15 cellular contexts compared by ENCODE assay signal in the genomic region with DNA sequence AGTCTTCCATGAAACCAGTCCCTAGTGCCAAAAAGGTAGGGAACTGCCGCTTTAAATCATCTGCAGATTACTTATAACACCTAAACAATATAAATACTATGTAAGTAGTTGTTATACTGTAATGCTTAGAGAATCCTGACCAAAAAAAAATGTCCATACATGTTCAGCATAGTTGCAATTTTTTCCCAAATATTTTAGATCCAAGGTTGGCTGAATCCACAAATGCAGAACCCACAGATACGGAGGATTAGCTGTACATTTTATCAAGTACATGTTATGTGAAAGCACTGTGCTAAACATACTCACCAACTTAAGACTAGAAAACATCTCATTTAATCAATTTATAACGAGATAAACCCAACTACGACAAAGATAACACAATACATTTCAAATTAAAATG. TPM values are rescaled to one million over a fixed set of nuclear protein-coding genes. Genes with fewer than 3 reads are reported as not detected.
DNase-seq lines count a peak whose midpoint lies in the region; ATAC-seq and TF ChIP-seq lines count a peak whose summit lies in the region.
"Had no signal": no experiment of that assay in that cellular context is flagged by ENCODE, and none has a peak within 500 bp of the region (broad histone marks: within the 10 kb centered on the region; RNA-seq: fewer than 3 reads in every experiment).

No MANE protein-coding gene starts in this region.

- H4K8ac ChIP-seq in neuronal stem cell (ENCODE audit: low read depth, low read length): no peak overlapping the region

- H2BK120ac ChIP-seq in neuronal stem cell (ENCODE audit: low read depth, low read length): no peak overlapping the region

- H3K36me3 Mint-ChIP-seq in activated T-cell treated with anti-CD3 and anti-CD28 coated beads, Interleukin-2, amount 50 U/mL, for 72 hours (ENCODE audit: insufficient read depth in 2 of 2): peaks cover 0 to 3% of the 10 kb centered on the region in 2 donors
- H3K36me3 Mint-ChIP-seq in activated T-helper 1 cell treated with anti-CD3 and anti-CD28 coated beads, Interleukin-12 subunit alpha, Interleukin-12 subunit beta, Interleukin-2, Interleukin-4 antibody, amounts not matched to agents 30 ng/mL and 10 ng/mL and 1 ng/mL, durations not matched to agents 14 hours and 24 hours and 36 hours (ENCODE audit: low read depth): peaks cover 21% of the 10 kb centered on the region
- peaks cover 10% of the 10 kb centered on the region for H3K36me3 Mint-ChIP-seq in type B pancreatic cell

- no peak overlapping the region for H3K23ac ChIP-seq in neuronal stem cell (ENCODE audit: low read depth, low read length, poor library complexity)

- H3K18ac ChIP-seq in neuronal stem cell (ENCODE audit: low read length): no peak overlapping the region

- H2AK5ac ChIP-seq in neuronal stem cell (ENCODE audit: low read depth, low read length): no peak overlapping the region

- no peak for ATAC-seq in activated T-cell treated with anti-CD3 and anti-CD28 coated beads, Interleukin-2, amount 50 U/mL, for 72 hours (replicated peaks in 1 of 2)
- ATAC-seq in foreskin keratinocyte (peak; percentile 3), HG03442 (IDR thresholded peaks at IDR 0.05; ENCODE audit: unreplicated experiment) (no peak), GM18511 (IDR thresholded peaks at IDR 0.05; ENCODE audit: unreplicated experiment) (no peak)

- no peak overlapping the region for H4K91ac ChIP-seq in neuronal stem cell (ENCODE audit: low read depth, low read length, poor library complexity)

- H3K14ac ChIP-seq in neuronal stem cell (ENCODE audit: low read length): no peak overlapping the region

- DNase-seq in activated T-cell treated with anti-CD3 and anti-CD28 coated beads, Interleukin-2, amount 50 U/mL, for 72 hours: no peak
- no peak for DNase-seq in activated T-cell treated with anti-CD3 and anti-CD28 coated beads, Interleukin-2, amount 50 U/mL, for 1 hour
- DNase-seq in activated T-helper 1 cell treated with anti-CD3 and anti-CD28 coated beads, Interleukin-12 subunit alpha, Interleukin-12 subunit beta, Interleukin-2, Interleukin-4 antibody, amounts not matched to agents 30 ng/mL and 10 ng/mL and 1 ng/mL, durations not matched to agents 14 hours and 24 hours and 36 hours (ENCODE audit: low spot score): no peak
- DNase-seq in foreskin keratinocyte (peak in 1 of 2 donors; percentile 65), type B pancreatic cell (ENCODE audit: extremely low spot score, unreplicated experiment) (no peak), neuronal stem cell (ENCODE audit: low spot score) (no peak)
- DNase-seq: NCI-H187 treated with DMSO at 0.1 percent for 48 hours, NCI-H526 treated with DMSO at 0.1 percent for 48 hours had no signal

- H3K9me3 Mint-ChIP-seq in activated T-cell treated with anti-CD3 and anti-CD28 coated beads, Interleukin-2, amount 50 U/mL, for 72 hours: no peaks in the 10 kb centered on the region
- no peaks in the 10 kb centered on the region for H3K9me3 Mint-ChIP-seq in activated T-helper 1 cell treated with anti-CD3 and anti-CD28 coated beads, Interleukin-12 subunit alpha, Interleukin-12 subunit beta, Interleukin-2, Interleukin-4 antibody, amounts not matched to agents 30 ng/mL and 10 ng/mL and 1 ng/mL, durations not matched to agents 14 hours and 24 hours and 36 hours
- peaks cover 5% of the 10 kb centered on the region for H3K9me3 Mint-ChIP-seq in type B pancreatic cell
- H3K9me3 Mint-ChIP-seq: activated naive CD4-positive, alpha-beta T cell treated with anti-CD3 and anti-CD28 coated beads, Interleukin-2, amount 10 ng/mL, durations not matched to agents 7 days and 5 days had no signal

- peaks cover 93% of the 10 kb centered on the region for H3K4me1 Mint-ChIP-seq in activated T-cell treated with anti-CD3 and anti-CD28 coated beads, Interleukin-2, amount 50 U/mL, for 72 hours (ENCODE audit: low read depth)
- peaks cover 80% of the 10 kb centered on the region for H3K4me1 Mint-ChIP-seq in activated T-helper 1 cell treated with anti-CD3 and anti-CD28 coated beads, Interleukin-12 subunit alpha, Interleukin-12 subunit beta, Interleukin-2, Interleukin-4 antibody, amounts not matched to agents 30 ng/mL and 10 ng/mL and 1 ng/mL, durations not matched to agents 14 hours and 24 hours and 36 hours (ENCODE audit: low read depth)
- H3K4me1 Mint-ChIP-seq in type B pancreatic cell (ENCODE audit: unreplicated experiment): peaks cover 41% of the 10 kb centered on the region

- H2BK5ac ChIP-seq in neuronal stem cell (ENCODE audit: low read length): no peak overlapping the region

- H3K4me3 Mint-ChIP-seq in activated T-cell treated with anti-CD3 and anti-CD28 coated beads, Interleukin-2, amount 50 U/mL, for 72 hours: peak overlapping the region; percentile 44 to 55
- no peak overlapping the region for H3K4me3 Mint-ChIP-seq in activated T-helper 1 cell treated with anti-CD3 and anti-CD28 coated beads, Interleukin-12 subunit alpha, Interleukin-12 subunit beta, Interleukin-2, Interleukin-4 antibody, amounts not matched to agents 30 ng/mL and 10 ng/mL and 1 ng/mL, durations not matched to agents 14 hours and 24 hours and 36 hours
- peak overlapping the region; percentile 0 for H3K4me3 Mint-ChIP-seq in type B pancreatic cell
- H3K4me3 Mint-ChIP-seq: activated naive CD4-positive, alpha-beta T cell treated with anti-CD3 and anti-CD28 coated beads, Interleukin-2, amount 10 ng/mL, durations not matched to agents 7 days and 5 days; WTC11 had no signal

- H3K9me3 ChIP-seq in neuronal stem cell (replicated peaks in 1 of 2; ENCODE audit: control insufficient read depth in 2 of 2, insufficient read depth in 1 of 2, low read depth in 1 of 2, low read length in 2 of 2): peaks cover 0 to 16% of the 10 kb centered on the region in 2 donors
- H3K9me3 ChIP-seq: HAP-1, thoracic aorta had no signal

- no peak overlapping the region for H2BK12ac ChIP-seq in neuronal stem cell (ENCODE audit: low read length)

- H3K27ac Mint-ChIP-seq in activated T-cell treated with anti-CD3 and anti-CD28 coated beads, Interleukin-2, amount 50 U/mL, for 72 hours: peak overlapping the region; percentile 37
- H3K27ac Mint-ChIP-seq in activated T-helper 1 cell treated with anti-CD3 and anti-CD28 coated beads, Interleukin-12 subunit alpha, Interleukin-12 subunit beta, Interleukin-2, Interleukin-4 antibody, amounts not matched to agents 30 ng/mL and 10 ng/mL and 1 ng/mL, durations not matched to agents 14 hours and 24 hours and 36 hours: peak overlapping the region; percentile 63
- H3K27ac Mint-ChIP-seq in type B pancreatic cell: no peak overlapping the region
- H3K27ac Mint-ChIP-seq: activated naive CD4-positive, alpha-beta T cell treated with anti-CD3 and anti-CD28 coated beads, Interleukin-2, amount 10 ng/mL, durations not matched to agents 7 days and 5 days; WTC11 had no signal

- no peak overlapping the region for H3K4ac ChIP-seq in neuronal stem cell (ENCODE audit: low read length)

- 100% methylated on average over 2 of the region's 4 CpGs; no CpG with 5 or more reads in 1 of the 2 donors for WGBS in neuronal stem cell (ENCODE audit: extremely low coverage in 2 of 2, insufficient read length in 2 of 2, insufficient replicate concordance in 1 of 2), 2 donors

- H2BK15ac ChIP-seq in neuronal stem cell (ENCODE audit: low read length): no peak overlapping the region

- no peak overlapping the region for H3K4me3 ChIP-seq in neuronal stem cell (ENCODE audit: low read length in 2 of 2)
- H3K4me3 ChIP-seq: cardiac muscle cell, HAP-1, thoracic aorta had no signal

- no peak overlapping the region for H3K4me2 ChIP-seq in neuronal stem cell (ENCODE audit: insufficient read depth, low read length, poor library complexity, severe bottlenecking)

- no peaks in the 10 kb centered on the region for H3K27me3 Mint-ChIP-seq in activated T-cell treated with anti-CD3 and anti-CD28 coated beads, Interleukin-2, amount 50 U/mL, for 72 hours (ENCODE audit: low read depth)
- no peaks in the 10 kb centered on the region for H3K27me3 Mint-ChIP-seq in activated T-helper 1 cell treated with anti-CD3 and anti-CD28 coated beads, Interleukin-12 subunit alpha, Interleukin-12 subunit beta, Interleukin-2, Interleukin-4 antibody, amounts not matched to agents 30 ng/mL and 10 ng/mL and 1 ng/mL, durations not matched to agents 14 hours and 24 hours and 36 hours (ENCODE audit: insufficient read depth)
- H3K27me3 Mint-ChIP-seq in type B pancreatic cell: no peaks in the 10 kb centered on the region
- H3K27me3 Mint-ChIP-seq: activated naive CD4-positive, alpha-beta T cell treated with anti-CD3 and anti-CD28 coated beads, Interleukin-2, amount 10 ng/mL, durations not matched to agents 7 days and 5 days had no signal

- TF ChIP-seq CTCF in foreskin keratinocyte (conservative IDR thresholded peaks at IDR 0.05) (no peak), type B pancreatic cell (conservative IDR thresholded peaks at IDR 0.05) (no peak)

- H2AFZ ChIP-seq in neuronal stem cell (ENCODE audit: low read length): no peak overlapping the region

- peaks cover 0 to 14% of the 10 kb centered on the region in 2 donors for H3K36me3 ChIP-seq in neuronal stem cell (replicated peaks in 1 of 2; ENCODE audit: control insufficient read depth in 2 of 2, insufficient read depth in 2 of 2, low read length in 2 of 2)
- H3K36me3 ChIP-seq: cardiac muscle cell, HAP-1, thoracic aorta had no signal

- H3K27ac ChIP-seq in foreskin keratinocyte: peak overlapping the region; percentile 3
- H3K27ac ChIP-seq in neuronal stem cell (replicated peaks; ENCODE audit: low read length): no peak overlapping the region
- H3K27ac ChIP-seq: cardiac muscle cell, thoracic aorta had no signal

- H3K79me1 ChIP-seq in neuronal stem cell (ENCODE audit: low read depth, low read length): peaks cover 8% of the 10 kb centered on the region

- H3K4me1 ChIP-seq in foreskin keratinocyte (peaks cover 25% of the 10 kb centered on the region), neuronal stem cell (ENCODE audit: control insufficient read depth in 2 of 2, insufficient read depth in 1 of 2, low read depth in 1 of 2, low read length in 2 of 2) (peaks cover 2 to 5% of the 10 kb centered on the region in 2 donors)

- no peaks in the 10 kb centered on the region for H3K27me3 ChIP-seq in foreskin keratinocyte
- H3K27me3 ChIP-seq in neuronal stem cell (ENCODE audit: control insufficient read depth in 3 of 3, insufficient read depth in 3 of 3, low read depth in 1 of 3, low read length in 3 of 3): no peaks in the 10 kb centered on the region
- H3K27me3 ChIP-seq: cardiac muscle cell had no signal

- intact Hi-C loops in activated T-helper 1 cell treated with anti-CD3 and anti-CD28 coated beads, Interleukin-12 subunit alpha, Interleukin-12 subunit beta, Interleukin-2, Interleukin-4 antibody, amounts not matched to agents 30 ng/mL and 10 ng/mL and 1 ng/mL, durations not matched to agents 14 hours and 24 hours and 36 hours (cut with micrococcal nuclease): no loop called here

- H3K9ac ChIP-seq in neuronal stem cell (ENCODE audit: low read depth, low read length, poor library complexity): no peak overlapping the region

RNA-seq across cellular contexts. Expression of a gene that starts 9.3 kb away (rescaled TPM):
- 10 to 100 TPM; 71.0 to 71.6 TPM for total RNA-seq in activated T-cell treated with anti-CD3 and anti-CD28 coated beads, Interleukin-2, amount 50 U/mL, for 72 hours
- total RNA-seq in activated T-helper 1 cell treated with anti-CD3 and anti-CD28 coated beads, Interleukin-12 subunit alpha, Interleukin-12 subunit beta, Interleukin-2, Interleukin-4 antibody, amounts not matched to agents 30 ng/mL and 10 ng/mL and 1 ng/mL, durations not matched to agents 14 hours and 24 hours and 36 hours: 36.6 and 40.2 TPM in 2 replicates
- 22.1 and 22.2 TPM in 2 replicates for total RNA-seq in foreskin keratinocyte
- 3.8 and 4.7 TPM in 2 replicates for polyA plus RNA-seq in foreskin keratinocyte
- 33.7 and 38.4 TPM in 2 replicates for total RNA-seq in type B pancreatic cell (ENCODE audit: low replicate concordance)
- polyA plus RNA-seq in neuronal stem cell (2013, experiment 1 of 2): 24.4 TPM
- polyA plus RNA-seq in neuronal stem cell (2013, experiment 2 of 2): 29.0 TPM
